Comparison of ENCODE assay signal across 2 cellular contexts in genomic region chr20:46209930-46210671, GRCh38.
TF ChIP-seq lines count a peak whose summit lies in the region.

No MANE protein-coding gene starts in this region.

TF ChIP-seq in SK-N-SH, 30 proteins besides CTCF, POLR2A, EP300 and RAD21:
- TF ChIP-seq USF1 (IDR thresholded peaks at IDR 0.05; ENCODE audit: borderline replicate concordance, low read depth) (no peak), YY1 (IDR thresholded peaks at IDR 0.05; ENCODE audit: low read depth) (no peak), ELF1 (IDR thresholded peaks at IDR 0.05) (no peak), MEF2A (IDR thresholded peaks at IDR 0.05; ENCODE audit: borderline replicate concordance, low read depth) (no peak)

TF ChIP-seq in H1, 55 proteins besides CTCF, POLR2A, EP300 and RAD21 (continued from another document):
- TF ChIP-seq ATF3 (IDR thresholded peaks at IDR 0.05; ENCODE audit: insufficient read depth, low read depth, low read length) = no peak
- TF ChIP-seq TBP (IDR thresholded peaks at IDR 0.05; ENCODE audit: low read depth, low read length) = no peak
- TF ChIP-seq RNF2 (IDR thresholded peaks at IDR 0.05; ENCODE audit: borderline replicate concordance, low read depth, low read length, missing control alignments, poor library complexity, severe bottlenecking) = no peak
- no peak for TF ChIP-seq CTBP2 (IDR thresholded peaks at IDR 0.05; ENCODE audit: borderline replicate concordance, insufficient read depth, insufficient read length, low read length)
- no peak for TF ChIP-seq SP2 (IDR thresholded peaks at IDR 0.05; ENCODE audit: low read length)
- no peak for TF ChIP-seq MAX (IDR thresholded peaks at IDR 0.05)
